Comparison of ENCODE assay signal across 1 cellular context in the genomic region with DNA sequence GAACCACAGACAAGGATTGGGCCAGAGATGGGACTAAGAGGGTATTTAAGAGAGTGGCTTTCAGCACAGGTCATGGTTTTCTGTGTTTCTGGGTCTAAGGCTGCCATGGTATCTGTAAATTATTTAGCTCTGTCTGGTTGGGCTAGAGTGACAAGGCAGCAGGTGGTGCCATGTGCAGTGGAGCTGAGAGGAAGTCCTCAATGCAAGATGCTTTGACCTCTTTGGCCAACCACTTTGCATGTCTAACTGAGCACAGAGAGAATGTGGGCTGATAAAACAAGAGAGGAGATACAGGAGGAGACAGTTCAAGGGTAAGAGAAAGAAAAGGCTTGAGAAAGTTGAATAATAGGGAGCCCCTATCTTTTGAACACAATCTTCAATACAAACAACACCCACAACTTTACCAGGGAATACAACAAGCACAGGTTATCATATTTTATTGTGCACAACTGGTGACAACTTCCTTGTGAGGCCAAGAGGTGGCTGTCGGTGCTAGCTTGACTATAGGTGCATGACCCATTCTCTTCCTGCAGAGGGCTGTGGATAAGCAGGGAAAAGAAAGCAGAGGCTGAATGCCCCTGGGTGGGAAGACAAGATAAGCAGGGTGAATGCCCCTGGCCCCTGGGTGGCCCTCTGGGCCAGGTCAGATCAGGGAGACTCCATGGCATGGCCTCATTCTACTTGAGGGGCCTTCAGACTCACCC.
A peak's percentile ranks its signal among the peaks of the same experiment; 100 is the strongest.
TF ChIP-seq lines count a peak whose summit lies in the region.

No MANE protein-coding gene starts in this region.

TF ChIP-seq in K562, 482 proteins besides CTCF, POLR2A, EP300 and RAD21 (continued from another document):
- TF ChIP-seq, protein P1, sequence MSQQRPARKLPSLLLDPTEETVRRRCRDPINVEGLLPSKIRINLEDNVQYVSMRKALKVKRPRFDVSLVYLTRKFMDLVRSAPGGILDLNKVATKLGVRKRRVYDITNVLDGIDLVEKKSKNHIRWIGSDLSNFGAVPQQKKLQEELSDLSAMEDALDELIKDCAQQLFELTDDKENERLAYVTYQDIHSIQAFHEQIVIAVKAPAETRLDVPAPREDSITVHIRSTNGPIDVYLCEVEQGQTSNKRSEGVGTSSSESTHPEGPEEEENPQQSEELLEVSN (IDR thresholded peaks at IDR 0.05; ENCODE audit: borderline replicate concordance in 1 of 2, extremely low read depth in 1 of 2, insufficient read depth in 1 of 2, insufficient read length in 1 of 2, low read depth in 1 of 2, low read length in 1 of 2, poor library complexity in 1 of 2, severe bottlenecking in 1 of 2), result no peak
- TF ChIP-seq SMC3 (conservative IDR thresholded peaks at IDR 0.05; ENCODE audit: insufficient read depth, low read depth, low read length) (peak; percentile 61), CBFA2T3 (IDR thresholded peaks at IDR 0.05) (peak; percentile 12; the same call in 1 of the 2 replicates), PCBP2 (IDR thresholded peaks at IDR 0.05; ENCODE audit: low read depth, low read length, poor library complexity, severe bottlenecking) (no peak)
